8 cellular contexts compared by ENCODE assay signal in genomic region chr2:54568876-54569298, GRCh38.
DNase-seq lines count a peak whose midpoint lies in the region; ATAC-seq, FAIRE-seq and TF ChIP-seq lines count a peak whose summit lies in the region.

No MANE protein-coding gene starts in this region.

- no TSS peak for BruUV-seq in endothelial cell of umbilical vein (replicated peaks; lab: Mats Ljungman, UMichigan)

- H2AFZ ChIP-seq in endothelial cell of umbilical vein (ENCODE audit: low read depth, low read length), result no peak overlapping the region

- POLR2A ChIA-PET in endothelial cell of umbilical vein (lab: Charles Lee), result no interaction called here

- H3K4me2 ChIP-seq in endothelial cell of umbilical vein (ENCODE audit: insufficient read depth, low read length), result no peak overlapping the region

- CTCF ChIA-PET in endothelial cell of umbilical vein (lab: Charles Lee), result interaction anchor here (1.1 kb wide), 1 partner anchor 9 kb away, joined by 4 read pairs; no protein-coding TSS in a partner anchor

- TF ChIP-seq CTCF in endothelial cell of umbilical vein (IDR thresholded peaks at IDR 0.05; ENCODE audit: extremely low read depth in 1 of 2, insufficient read depth in 1 of 2, low read depth in 1 of 2, low read length in 2 of 2), result no peak

- peaks cover 24% of the 10 kb centered on the region for H3K4me1 ChIP-seq in right cardiac atrium (ENCODE audit: control insufficient read depth, insufficient read depth, low read length)
- peaks cover 54% of the 10 kb centered on the region for H3K4me1 ChIP-seq in endothelial cell of umbilical vein (ENCODE audit: control insufficient read depth, extremely low read depth, insufficient read depth, low read length)

- TF ChIP-seq POLR2A in endothelial cell of umbilical vein (IDR thresholded peaks at IDR 0.05; ENCODE audit: low read depth, low read length), result no peak

- WGBS in right cardiac atrium, result 31% methylated on average over 5 of the region's 5 CpGs

- no peak for ATAC-seq in right cardiac atrium
- ATAC-seq in left ventricle myocardium superior, result no peak
- peak; percentile 37 for ATAC-seq in HG03571 (IDR thresholded peaks at IDR 0.05; ENCODE audit: unreplicated experiment)

- no peaks in the 10 kb centered on the region for H3K9me3 ChIP-seq in right cardiac atrium (ENCODE audit: control insufficient read depth, low read length)
- H3K9me3 ChIP-seq in endothelial cell of umbilical vein (replicated peaks; ENCODE audit: control insufficient read depth, insufficient read depth, low read length), result no peaks in the 10 kb centered on the region

- no peak for DNase-seq in right cardiac atrium
- DNase-seq in left ventricle myocardium superior, result no peak
- peak; percentile 44 for DNase-seq in endothelial cell of umbilical vein (ENCODE audit: low read depth, low spot score)
- no peak for DNase-seq in NCI-H2029 treated with DMSO at 0.1 percent for 48 hours (lab: John Stamatoyannopoulos, UW)
- no peak for DNase-seq in SKM-1 treated with dmso at 0.1 percent for 144 hours (lab: John Stamatoyannopoulos, UW; ENCODE audit: unreplicated experiment)
- no peak for DNase-seq in GDM1 (lab: John Stamatoyannopoulos, UW)
- DNase-seq in superior temporal gyrus (ENCODE audit: extremely low spot score), result no peak

- H3K9ac ChIP-seq in endothelial cell of umbilical vein (replicated peaks; ENCODE audit: extremely low read depth, insufficient read depth, low read length), result no peak overlapping the region

- intact Hi-C loops in right cardiac atrium (cut with DNase I) (no loop called here), left ventricle myocardium superior (cut with micrococcal nuclease) (no loop called here), endothelial cell of umbilical vein (cut with micrococcal nuclease) (no loop called here)

- H3K27ac ChIP-seq in right cardiac atrium (ENCODE audit: low read length) (peak overlapping the region; percentile 48), endothelial cell of umbilical vein (ENCODE audit: insufficient read depth, low read depth, low read length) (peak overlapping the region; percentile 100)

- dilution Hi-C loops in endothelial cell of umbilical vein (cut with MboI; ENCODE audit: extremely low pct_ligation_motif_present, low sequenced_read_pairs), result no loop called here

- H3K79me2 ChIP-seq in endothelial cell of umbilical vein (ENCODE audit: control insufficient read depth, insufficient read depth, low read length), result peaks cover 86% of the 10 kb centered on the region

- no peaks in the 10 kb centered on the region for H3K9me1 ChIP-seq in endothelial cell of umbilical vein (replicated peaks; ENCODE audit: control insufficient read depth, extremely low read depth, insufficient read depth, low read length)

- H3K36me3 ChIP-seq in endothelial cell of umbilical vein (ENCODE audit: control insufficient read depth in 2 of 2, extremely low read depth in 1 of 2, insufficient read depth in 2 of 2, low read length in 2 of 2), result peaks cover 0 to 1% of the 10 kb centered on the region in 2 experiments

- H3K27me3 ChIP-seq in right cardiac atrium (ENCODE audit: control insufficient read depth, insufficient read depth) (no peaks in the 10 kb centered on the region), endothelial cell of umbilical vein (ENCODE audit: control insufficient read depth in 2 of 2, insufficient read depth in 2 of 2, low read length in 2 of 2) (no peaks in the 10 kb centered on the region)

- no peak for FAIRE-seq in endothelial cell of umbilical vein (lab: Jason Lieb, UNC)

- H4K20me1 ChIP-seq in endothelial cell of umbilical vein (replicated peaks; ENCODE audit: control insufficient read depth, extremely low read depth, insufficient read depth, low read length), result no peaks in the 10 kb centered on the region

- H3K4me3 ChIP-seq in right cardiac atrium (ENCODE audit: low read length) (no peak overlapping the region), endothelial cell of umbilical vein (replicated peaks in 1 of 3; ENCODE audit: insufficient read depth in 1 of 3, low read depth in 1 of 3, low read length in 3 of 3) (no peak overlapping the region)

TF ChIP-seq in endothelial cell of umbilical vein, 7 proteins besides CTCF, POLR2A, EP300 and RAD21:
- TF ChIP-seq MYC (IDR thresholded peaks at IDR 0.05; ENCODE audit: low read depth, low read length), result no peak
- no peak for TF ChIP-seq EZH2 (IDR thresholded peaks at IDR 0.05; ENCODE audit: borderline replicate concordance, low read depth, low read length, severe bottlenecking)
- no peak for TF ChIP-seq MAX (IDR thresholded peaks at IDR 0.05; ENCODE audit: insufficient read depth, insufficient read length)
